ENCODE assay signal across 16 cellular contexts in the genomic region with DNA sequence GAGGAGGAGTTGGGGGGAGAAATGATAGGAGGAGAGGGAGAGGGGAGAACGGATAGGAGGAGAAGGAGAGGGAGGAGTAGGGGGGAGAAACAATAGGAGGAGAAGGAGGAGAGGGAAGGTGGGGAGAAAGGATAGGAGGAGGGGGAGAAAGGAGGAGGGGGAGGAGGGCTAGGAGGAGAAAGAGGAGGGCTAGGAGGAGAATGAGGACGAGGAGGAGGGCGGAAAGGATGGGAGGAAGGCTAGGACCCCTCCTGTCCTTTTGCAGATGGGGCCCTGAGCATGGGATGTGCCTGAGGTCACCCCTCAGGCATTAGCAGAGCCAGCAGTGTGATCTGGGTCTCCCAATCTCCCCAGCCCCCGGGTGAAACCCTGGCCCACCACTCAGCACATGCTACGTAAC. TPM values are rescaled to one million over a fixed set of nuclear protein-coding genes. Genes with fewer than 3 reads are reported as not detected.
DNase-seq lines count a peak whose midpoint lies in the region; ATAC-seq, FAIRE-seq and TF ChIP-seq lines count a peak whose summit lies in the region.
"Had no signal": no experiment of that assay in that cellular context is flagged by ENCODE, and none has a peak within 500 bp of the region (broad histone marks: within the 10 kb centered on the region; RNA-seq: fewer than 3 reads in every experiment).

No MANE protein-coding gene starts in this region.

- H3K9me3 Mint-ChIP-seq in memory B cell: no peaks in the 10 kb centered on the region

- WGBS in right cardiac atrium: 57% methylated on average over 5 of the region's 5 CpGs

- no peak for TF ChIP-seq CTCF in GM10266 (IDR thresholded peaks at IDR 0.05; ENCODE audit: control insufficient read depth, insufficient read depth, low read depth, missing control alignments)

- FAIRE-seq in urothelium cell line (lab: Jason Lieb, UNC): no peak

- H3K27me3 Mint-ChIP-seq in memory B cell: peaks cover 2% of the 10 kb centered on the region

- H3K27me3 ChIP-seq in right cardiac atrium (ENCODE audit: control insufficient read depth, insufficient read depth): no peaks in the 10 kb centered on the region

- no peak overlapping the region for H3K4me3 ChIP-seq in right cardiac atrium (ENCODE audit: low read length)
- H3K4me3 ChIP-seq: GM23248 had no signal

- peaks cover 16% of the 10 kb centered on the region for H3K4me1 Mint-ChIP-seq in memory B cell

- H3K27ac Mint-ChIP-seq in memory B cell: no peak overlapping the region

- no peak overlapping the region for H3K27ac ChIP-seq in right cardiac atrium (ENCODE audit: low read length)
- H3K27ac ChIP-seq: GM23248 had no signal

- ATAC-seq in Right ventricle myocardium superior (ENCODE audit: poor library complexity) (no peak), right cardiac atrium (no peak), memory B cell (ENCODE audit: low read depth) (no peak), left lobe of liver (no peak)

- H3K9me3 ChIP-seq in right cardiac atrium (ENCODE audit: control insufficient read depth, low read length): no peaks in the 10 kb centered on the region

- no peaks in the 10 kb centered on the region for H3K36me3 Mint-ChIP-seq in memory B cell

- intact Hi-C loops in Right ventricle myocardium superior (cut with DNase I): no loop called here
- intact Hi-C loops in right cardiac atrium (cut with DNase I): no loop called here

- DNase-seq in Right ventricle myocardium superior (peak; percentile 1), right cardiac atrium (no peak), SK-N-DZ (ENCODE audit: low spot score) (peak; percentile 50), memory B cell (ENCODE audit: low spot score in 2 of 2) (no peak), amygdala (lab: John Stamatoyannopoulos, UW) (no peak), left lobe of liver (ENCODE audit: low spot score) (no peak), GM10266 (ENCODE audit: extremely low spot score) (no peak), urothelium cell line (ENCODE audit: low spot score) (no peak)
- DNase-seq: C1 segment of cervical spinal cord, GM23248, MM.1S, NCI-H1092 treated with DMSO at 0.1 percent for 48 hours, NCI-H2081 treated with DMSO at 0.1 percent for 48 hours, NCI-H2227 treated with DMSO at 0.1 percent for 48 hours, NCI-H524 treated with DMSO at 0.1 percent for 48 hours, SHP77 treated with DMSO at 0.1 percent for 48 hours had no signal

- H3K4me1 ChIP-seq in right cardiac atrium (ENCODE audit: control insufficient read depth, insufficient read depth, low read length): no peaks in the 10 kb centered on the region

- peak overlapping the region; percentile 74 for H3K4me3 Mint-ChIP-seq in memory B cell

RNA-seq across cellular contexts. Expression of gene ANO7, which starts 0.6 kb away (rescaled TPM):
- total RNA-seq in Right ventricle myocardium superior: 0.35 TPM
- 1 to 10 TPM in 3 of 4 donors, under 1 TPM in 1; 0.89 to 2.1 (median 1.2) TPM for total RNA-seq in right cardiac atrium
- 1.1 TPM for polyA plus RNA-seq in right cardiac atrium
- 0.27 and 0.74 TPM in 2 replicates for polyA plus RNA-seq in SK-N-DZ (2014; cell fraction: cytosol; rRNA removed)
- 0.34 and 1.7 TPM in 2 replicates for polyA plus RNA-seq in SK-N-DZ (2014; cell fraction: nucleus; rRNA removed)
- 1.3 TPM for total RNA-seq in left lobe of liver

RNA-seq across cellular contexts. Expression of gene PPP1R7, which starts 37.6 kb away (rescaled TPM):
- total RNA-seq in Right ventricle myocardium superior: 66.0 TPM
- 10 to 100 TPM; 57.7 to 77.1 (median 73.1) TPM for total RNA-seq in right cardiac atrium
- 112 TPM for polyA plus RNA-seq in right cardiac atrium
- 68.1 and 88.7 TPM in 2 replicates for polyA plus RNA-seq in SK-N-DZ (2014; cell fraction: cytosol; rRNA removed)
- 35.0 and 49.3 TPM in 2 replicates for polyA plus RNA-seq in SK-N-DZ (2014; cell fraction: nucleus; rRNA removed)
- total RNA-seq in left lobe of liver: 25.6 TPM

RNA-seq across cellular contexts. Expression of gene PASK, which starts 38.6 kb away (rescaled TPM):
- 3.2 TPM for total RNA-seq in Right ventricle myocardium superior
- 1 to 10 TPM; 2.1 to 5.3 (median 3.4) TPM for total RNA-seq in right cardiac atrium
- 1.1 TPM for polyA plus RNA-seq in right cardiac atrium
- polyA plus RNA-seq in SK-N-DZ (2014; cell fraction: cytosol; rRNA removed): 21.4 and 23.7 TPM in 2 replicates
- polyA plus RNA-seq in SK-N-DZ (2014; cell fraction: nucleus; rRNA removed): 95.5 and 207 TPM in 2 replicates
- 5.0 TPM for total RNA-seq in left lobe of liver

Comparison
In these comparisons a context has a peak if more than half of its experiments do, and no peak if none do; other contexts are left out.
1. DNase-seq: peak in Right ventricle myocardium superior (single experiment) and SK-N-DZ (single experiment); none in right cardiac atrium (0 of 3), memory B cell (0 of 2), amygdala (0 of 56), left lobe of liver (single experiment), GM10266 (single experiment) and urothelium cell line (single experiment).